26 cellular contexts compared by ENCODE assay signal in genomic region chr11:113204280-113204679, GRCh38.
A peak's percentile ranks its signal among the peaks of the same experiment; 100 is the strongest.
DNase-seq lines count a peak whose midpoint lies in the region; ATAC-seq and TF ChIP-seq lines count a peak whose summit lies in the region.
"Had no signal": no experiment of that assay in that cellular context is flagged by ENCODE, and none has a peak within 500 bp of the region (broad histone marks: within the 10 kb centered on the region; RNA-seq: fewer than 3 reads in every experiment).

No MANE protein-coding gene starts in this region.

- TF ChIP-seq CTCF in CD14-positive monocyte (IDR thresholded peaks at IDR 0.05) = no peak
- TF ChIP-seq CTCF in adrenal gland (IDR thresholded peaks at IDR 0.05) = no peak

- no peaks in the 10 kb centered on the region for H3K27me3 ChIP-seq in naive thymus-derived CD4-positive, alpha-beta T cell (ENCODE audit: control insufficient read depth in 2 of 2, insufficient read depth in 2 of 2, low read length in 2 of 2)
- H3K27me3 ChIP-seq in adrenal gland = no peaks in the 10 kb centered on the region
- H3K27me3 ChIP-seq: BLaER1 treated with 17β-estradiol and CSF1 and Interleukin-3, amounts not matched to agents 10 nM and 100 nM; breast epithelium; hepatocyte had no signal

- peak overlapping the region; percentile 16 to 47 for H3K4me3 Mint-ChIP-seq in CD14-positive monocyte
- no peak overlapping the region for H3K4me3 Mint-ChIP-seq in naive thymus-derived CD4-positive, alpha-beta T cell
- H3K4me3 Mint-ChIP-seq: endodermal cell, type B pancreatic cell had no signal

- H3K36me3 ChIP-seq in naive thymus-derived CD4-positive, alpha-beta T cell (ENCODE audit: control insufficient read depth in 2 of 3, insufficient read depth in 3 of 3, low read length in 3 of 3) = no peaks in the 10 kb centered on the region
- H3K36me3 ChIP-seq in adrenal gland (replicated peaks in 1 of 2) = peaks cover 0 to 15% of the 10 kb centered on the region in 2 donors
- H3K36me3 ChIP-seq: breast epithelium, esophagus squamous epithelium had no signal

- H3K9me3 ChIP-seq in naive thymus-derived CD4-positive, alpha-beta T cell (ENCODE audit: control insufficient read depth in 2 of 3, low read length in 3 of 3) = no peaks in the 10 kb centered on the region
- no peaks in the 10 kb centered on the region for H3K9me3 ChIP-seq in adrenal gland (replicated peaks in 1 of 3)
- H3K9me3 ChIP-seq: breast epithelium, esophagus squamous epithelium had no signal

- H3K27me3 Mint-ChIP-seq in CD14-positive monocyte (ENCODE audit: low read depth in 3 of 3) = peaks cover 6 to 15% (median 11%) of the 10 kb centered on the region in 3 donors
- H3K27me3 Mint-ChIP-seq in naive thymus-derived CD4-positive, alpha-beta T cell = peaks cover 0 to 67% (median 16%) of the 10 kb centered on the region in 5 donors
- H3K27me3 Mint-ChIP-seq: type B pancreatic cell had no signal

- DNase-seq in CD14-positive monocyte (ENCODE audit: low spot score) (peak; percentile 80), MV-4-11 (lab: John Stamatoyannopoulos, UW) (peak; percentile 81), SKM-1 treated with dmso at 0.1 percent for 144 hours (lab: John Stamatoyannopoulos, UW; ENCODE audit: unreplicated experiment) (peak; percentile 93), adrenal gland (no peak)
- DNase-seq in naive thymus-derived CD4-positive, alpha-beta T cell = no peak
- DNase-seq: activated CD4-positive, alpha-beta T cell treated with anti-CD3 and anti-CD28 coated beads for 1 hour; activated naive CD4-positive, alpha-beta T cell; activated T-cell treated with anti-CD3 and anti-CD28 coated beads, Interleukin-2, amount 50 U/mL, for 1 hour; endodermal cell; esophagus squamous epithelium; KG1; left colon; NCI-H1048; NCI-H187; NCI-H2227 treated with DMSO at 0.1 percent for 48 hours; occipital lobe; SHP77 treated with DMSO at 0.1 percent for 48 hours; stimulated activated CD8-positive, alpha-beta memory T cell treated with anti-CD3 and anti-CD28 coated beads, Interleukin-4, amount 100 ng/mL, for 48 hours; T-helper 1 cell had no signal

- H3K4me1 Mint-ChIP-seq in CD14-positive monocyte = peaks cover 22% of the 10 kb centered on the region
- peaks cover 0 to 9% (median 0%) of the 10 kb centered on the region in 7 donors for H3K4me1 Mint-ChIP-seq in naive thymus-derived CD4-positive, alpha-beta T cell
- H3K4me1 Mint-ChIP-seq: endodermal cell had no signal

- no peaks in the 10 kb centered on the region for H3K4me1 ChIP-seq in naive thymus-derived CD4-positive, alpha-beta T cell (ENCODE audit: control insufficient read depth in 2 of 2, insufficient read depth in 2 of 2, low read length in 2 of 2)
- H3K4me1 ChIP-seq in adrenal gland (replicated peaks in 1 of 2) = no peaks in the 10 kb centered on the region
- H3K4me1 ChIP-seq: breast epithelium, esophagus squamous epithelium had no signal

- TF ChIP-seq POLR2A in adrenal gland (IDR thresholded peaks at IDR 0.05) = no peak

- intact Hi-C loops in CD14-positive monocyte (cut with micrococcal nuclease) = no loop called here
- intact Hi-C loops in naive thymus-derived CD4-positive, alpha-beta T cell (cut with micrococcal nuclease) = no loop called here
- intact Hi-C loops in adrenal gland (cut with DNase I) = no loop called here

- peak; percentile 72 for ATAC-seq in naive thymus-derived CD4-positive, alpha-beta T cell
- ATAC-seq in HG02981 (IDR thresholded peaks at IDR 0.05; ENCODE audit: unreplicated experiment) (no peak), GM21447 (IDR thresholded peaks at IDR 0.05; ENCODE audit: unreplicated experiment) (no peak), HG02759 (IDR thresholded peaks at IDR 0.05; ENCODE audit: unreplicated experiment) (no peak)
- ATAC-seq: left colon had no signal

- 80 to 92% (median 85%) methylated on average over 10 of the region's 10 CpGs for WGBS in adrenal gland, 4 donors

- H3K9me3 Mint-ChIP-seq in CD14-positive monocyte = peaks cover 0 to 3% (median 0%) of the 10 kb centered on the region in 7 donors
- peaks cover 0 to 11% (median 0%) of the 10 kb centered on the region in 11 donors for H3K9me3 Mint-ChIP-seq in naive thymus-derived CD4-positive, alpha-beta T cell
- H3K9me3 Mint-ChIP-seq: endodermal cell had no signal

- no peak overlapping the region for H3K27ac ChIP-seq in naive thymus-derived CD4-positive, alpha-beta T cell (ENCODE audit: low read depth, low read length)
- peak overlapping the region in 1 of 5 donors; percentile 35 for H3K27ac ChIP-seq in adrenal gland
- H3K27ac ChIP-seq: breast epithelium, esophagus squamous epithelium, hepatocyte had no signal

- POLR2A ChIA-PET in naive thymus-derived CD4-positive, alpha-beta T cell (lab: Charles Lee) = no interaction called here

- CTCF ChIA-PET in naive thymus-derived CD4-positive, alpha-beta T cell (lab: Charles Lee) = no interaction called here

- no peaks in the 10 kb centered on the region for H3K36me3 Mint-ChIP-seq in CD14-positive monocyte
- H3K36me3 Mint-ChIP-seq in naive thymus-derived CD4-positive, alpha-beta T cell = no peaks in the 10 kb centered on the region

- no peak overlapping the region for H3K4me3 ChIP-seq in naive thymus-derived CD4-positive, alpha-beta T cell (ENCODE audit: low read length)
- H3K4me3 ChIP-seq in adrenal gland = no peak overlapping the region
- H3K4me3 ChIP-seq: BLaER1 treated with 17β-estradiol and CSF1 and Interleukin-3, amounts not matched to agents 10 nM and 100 nM; breast epithelium; esophagus squamous epithelium; hepatocyte had no signal

- H3K27ac Mint-ChIP-seq in CD14-positive monocyte = peak overlapping the region; percentile 63 to 90 (median 82)
- H3K27ac Mint-ChIP-seq in naive thymus-derived CD4-positive, alpha-beta T cell = no peak overlapping the region
- H3K27ac Mint-ChIP-seq: endodermal cell, type B pancreatic cell had no signal

Comparison
In these comparisons a context has a peak if more than half of its experiments do, and no peak if none do; other contexts are left out.
1. DNase-seq: peak in CD14-positive monocyte (single experiment), MV-4-11 (single experiment) and SKM-1 treated with dmso at 0.1 percent for 144 hours (single experiment); none in naive thymus-derived CD4-positive, alpha-beta T cell (0 of 9) and adrenal gland (0 of 7).
2. H3K27ac Mint-ChIP-seq: peak in CD14-positive monocyte (7 of 7); none in naive thymus-derived CD4-positive, alpha-beta T cell (0 of 9).
3. H3K4me3 Mint-ChIP-seq: peak in CD14-positive monocyte (2 of 2); none in naive thymus-derived CD4-positive, alpha-beta T cell (0 of 10).